In the genomic region with DNA sequence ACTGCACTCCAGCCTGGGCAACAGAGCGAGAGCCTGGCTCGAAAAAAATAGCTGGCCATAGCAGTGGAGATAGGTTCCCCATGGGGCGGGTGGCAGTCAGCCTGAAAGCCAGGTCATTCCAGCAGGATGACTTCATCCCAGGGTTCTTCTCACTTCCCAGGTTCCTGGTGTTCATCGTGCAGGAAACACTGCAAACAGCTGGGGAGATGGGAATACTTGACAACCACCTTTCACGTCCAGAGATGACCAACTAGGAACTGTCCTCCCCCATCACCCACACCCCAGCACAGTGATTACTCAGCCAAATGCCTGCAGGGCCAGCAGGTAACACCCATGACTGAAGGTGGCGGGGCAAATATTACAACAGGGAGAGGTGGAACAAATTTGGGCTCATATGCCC, we compare ENCODE assay signal across 10 cellular contexts. TPM values are rescaled to one million over a fixed set of nuclear protein-coding genes. Genes with fewer than 3 reads are reported as not detected.
A peak's percentile ranks its signal among the peaks of the same experiment; 100 is the strongest.
DNase-seq lines count a peak whose midpoint lies in the region; ATAC-seq, FAIRE-seq and TF ChIP-seq lines count a peak whose summit lies in the region.
"Had no signal": no experiment of that assay in that cellular context is flagged by ENCODE, and none has a peak within 500 bp of the region (broad histone marks: within the 10 kb centered on the region; RNA-seq: fewer than 3 reads in every experiment).

No MANE protein-coding gene starts in this region.

- H3K27ac Mint-ChIP-seq in activated naive CD8-positive, alpha-beta T cell = no peak overlapping the region
- no peak overlapping the region for H3K27ac Mint-ChIP-seq in activated naive CD8-positive, alpha-beta T cell treated with anti-CD3 and anti-CD28 coated beads, Interleukin-2, amount 50 U/mL, for 24 hours

- no peaks in the 10 kb centered on the region for H3K36me3 ChIP-seq in keratinocyte (ENCODE audit: control insufficient read depth in 2 of 2, extremely low read depth in 1 of 2, insufficient read depth in 2 of 2, low read length in 2 of 2)
- no peaks in the 10 kb centered on the region for H3K36me3 ChIP-seq in tibial nerve
- H3K36me3 ChIP-seq: uterus had no signal

- ATAC-seq in activated naive CD8-positive, alpha-beta T cell treated with anti-CD3 and anti-CD28 coated beads, Interleukin-2, amount 50 U/mL, for 24 hours = no peak
- ATAC-seq in GM18502 (IDR thresholded peaks at IDR 0.05; ENCODE audit: poor library complexity, unreplicated experiment) (no peak), GM19324 (IDR thresholded peaks at IDR 0.05; ENCODE audit: low FRiP score, unreplicated experiment) (no peak)

- dilution Hi-C loops in keratinocyte (cut with MboI; ENCODE audit: extremely low pct_ligation_motif_present, low sequenced_read_pairs) = no loop called here

- peak overlapping the region; percentile 27 for H3K4me3 Mint-ChIP-seq in activated naive CD8-positive, alpha-beta T cell
- H3K4me3 Mint-ChIP-seq in activated naive CD8-positive, alpha-beta T cell treated with anti-CD3 and anti-CD28 coated beads, Interleukin-2, amount 50 U/mL, for 24 hours = no peak overlapping the region

- peaks cover 2% of the 10 kb centered on the region for H3K36me3 Mint-ChIP-seq in activated naive CD8-positive, alpha-beta T cell
- H3K36me3 Mint-ChIP-seq in activated naive CD8-positive, alpha-beta T cell treated with anti-CD3 and anti-CD28 coated beads, Interleukin-2, amount 50 U/mL, for 24 hours (ENCODE audit: low read depth) = no peaks in the 10 kb centered on the region

- H3K4me1 Mint-ChIP-seq in activated naive CD8-positive, alpha-beta T cell (ENCODE audit: low read depth) = peaks cover 7% of the 10 kb centered on the region
- H3K4me1 Mint-ChIP-seq in activated naive CD8-positive, alpha-beta T cell treated with anti-CD3 and anti-CD28 coated beads, Interleukin-2, amount 50 U/mL, for 24 hours = peaks cover 7% of the 10 kb centered on the region

- no peaks in the 10 kb centered on the region for H3K9me3 Mint-ChIP-seq in activated naive CD8-positive, alpha-beta T cell (ENCODE audit: low read depth)
- H3K9me3 Mint-ChIP-seq in activated naive CD8-positive, alpha-beta T cell treated with anti-CD3 and anti-CD28 coated beads, Interleukin-2, amount 50 U/mL, for 24 hours = no peaks in the 10 kb centered on the region

- H3K9me1 ChIP-seq in keratinocyte (ENCODE audit: control insufficient read depth, extremely low read depth, insufficient read depth, low read length) = peaks cover 4% of the 10 kb centered on the region

- H3K9ac ChIP-seq in keratinocyte (ENCODE audit: control insufficient read depth, extremely low read depth, insufficient read depth, low read length) = no peak overlapping the region

- H3K4me1 ChIP-seq in keratinocyte (ENCODE audit: control insufficient read depth, extremely low read depth, insufficient read depth, low read length) = peaks cover 24% of the 10 kb centered on the region
- H3K4me1 ChIP-seq in tibial nerve = peaks cover 0 to 16% (median 4%) of the 10 kb centered on the region in 4 donors

- no peak for TF ChIP-seq EP300 in tibial nerve (IDR thresholded peaks at IDR 0.05)

- H3K4me3 ChIP-seq in keratinocyte (ENCODE audit: control insufficient read depth in 2 of 3, extremely low read depth in 1 of 3, insufficient read depth in 2 of 3, low read depth in 1 of 3, low read length in 3 of 3) (peak overlapping the region in 1 of 3 experiments; percentile 89), tibial nerve (no peak overlapping the region)

- no peaks in the 10 kb centered on the region for H3K27me3 ChIP-seq in keratinocyte (ENCODE audit: control insufficient read depth, extremely low read depth, insufficient read depth, low read length)
- no peaks in the 10 kb centered on the region for H3K27me3 ChIP-seq in tibial nerve
- H3K27me3 ChIP-seq: uterus had no signal

- H3K27me3 Mint-ChIP-seq in activated naive CD8-positive, alpha-beta T cell = peaks cover 7% of the 10 kb centered on the region
- peaks cover 22% of the 10 kb centered on the region for H3K27me3 Mint-ChIP-seq in activated naive CD8-positive, alpha-beta T cell treated with anti-CD3 and anti-CD28 coated beads, Interleukin-2, amount 50 U/mL, for 24 hours

- no peak for TF ChIP-seq POLR2A in tibial nerve (IDR thresholded peaks at IDR 0.05)

- peak overlapping the region; percentile 72 for H3K4me2 ChIP-seq in keratinocyte (ENCODE audit: control insufficient read depth, extremely low read depth, insufficient read depth, low read depth, low read length)

- TF ChIP-seq CTCF in VCaP (conservative IDR thresholded peaks at IDR 0.05) = no peak
- TF ChIP-seq CTCF in keratinocyte (optimal IDR thresholded peaks at IDR 0.05 in 1 of 3, IDR thresholded peaks at IDR 0.05 in 1 of 3, conservative IDR thresholded peaks at IDR 0.05 in 1 of 3; ENCODE audit: extremely low read depth in 1 of 3, insufficient read depth in 2 of 3, low read length in 3 of 3) = no peak
- no peak for TF ChIP-seq CTCF in tibial nerve (IDR thresholded peaks at IDR 0.05)

- H4K20me1 ChIP-seq in keratinocyte (ENCODE audit: control insufficient read depth, extremely low read depth, insufficient read depth, low read length) = no peaks in the 10 kb centered on the region

- peak; percentile 84 for FAIRE-seq in keratinocyte (lab: Jason Lieb, UNC)

- DNase-seq in activated naive CD8-positive, alpha-beta T cell treated with anti-CD3 and anti-CD28 coated beads, Interleukin-2, amount 50 U/mL, for 24 hours = no peak
- DNase-seq in keratinocyte (ENCODE audit: low read depth, low spot score) (peak; percentile 76), NK-92 (lab: John Stamatoyannopoulos, UW; ENCODE audit: unreplicated experiment) (no peak), tibial nerve (ENCODE audit: low spot score in 2 of 2) (no peak)
- DNase-seq: NCI-H2081 treated with DMSO at 0.1 percent for 48 hours, uterus had no signal

- no peaks in the 10 kb centered on the region for H3K79me2 ChIP-seq in keratinocyte (ENCODE audit: control insufficient read depth, insufficient read depth, low read length)

- H3K9me3 ChIP-seq in keratinocyte (ENCODE audit: control insufficient read depth, low read depth, low read length) = no peaks in the 10 kb centered on the region
- no peaks in the 10 kb centered on the region for H3K9me3 ChIP-seq in tibial nerve
- H3K9me3 ChIP-seq: uterus had no signal

- peak overlapping the region; percentile 96; the same call in 1 of the 2 replicates for H3K27ac ChIP-seq in VCaP
- no peak overlapping the region for H3K27ac ChIP-seq in keratinocyte (ENCODE audit: control insufficient read depth, insufficient read depth, low read length)
- no peak overlapping the region for H3K27ac ChIP-seq in tibial nerve
- H3K27ac ChIP-seq: uterus had no signal

- 85 to 100% methylated on average over 1 to 6 of the region's 6 CpGs for WGBS in tibial nerve, 2 donors

- H2AFZ ChIP-seq in keratinocyte (ENCODE audit: control insufficient read depth, low read length) = no peak overlapping the region

RNA-seq across cellular contexts. Expression of a gene that starts 1.7 kb away (rescaled TPM):
- polyA plus RNA-seq in keratinocyte = 11.4 to 12.7 TPM (median 12.1 TPM) in 3 replicates
- 1.5 TPM for polyA plus RNA-seq in keratinocyte (2011; ENCODE audit: low read depth)
- 7.6 and 12.9 TPM in 2 replicates for polyA plus RNA-seq in keratinocyte (2011; cell fraction: cytosol; rRNA removed)
- polyA plus RNA-seq in keratinocyte (2011; cell fraction: nucleus; rRNA removed) = 19.9 and 25.0 TPM in 2 replicates
- 6.5 and 12.7 TPM in 2 replicates for polyA plus RNA-seq in keratinocyte (2012; ENCODE audit: low replicate concordance)
- 36.9 to 61.1 TPM (median 42.6 TPM) in 3 replicates for polyA minus RNA-seq in keratinocyte
- polyA minus RNA-seq in keratinocyte (2011; cell fraction: cytosol; rRNA and poly(A)+ RNA removed) = 19.8 TPM
- 17.9 and 28.5 TPM in 2 replicates for polyA minus RNA-seq in keratinocyte (2011; cell fraction: nucleus; rRNA and poly(A)+ RNA removed)
- total RNA-seq in tibial nerve = 10 to 100 TPM; 26.8 to 53.1 (median 34.0) TPM

RNA-seq across cellular contexts. Expression of a gene that starts 33.9 kb away (rescaled TPM):
- polyA plus RNA-seq in keratinocyte = 191 to 231 TPM (median 197 TPM) in 3 replicates
- 43.5 TPM for polyA plus RNA-seq in keratinocyte (2011; ENCODE audit: low read depth)
- 184 and 204 TPM in 2 replicates for polyA plus RNA-seq in keratinocyte (2011; cell fraction: cytosol; rRNA removed)
- 125 and 139 TPM in 2 replicates for polyA plus RNA-seq in keratinocyte (2011; cell fraction: nucleus; rRNA removed)
- polyA plus RNA-seq in keratinocyte (2012; ENCODE audit: low replicate concordance) = 179 and 206 TPM in 2 replicates
- polyA minus RNA-seq in keratinocyte = 94.0 to 150 TPM (median 99.5 TPM) in 3 replicates
- 155 TPM for polyA minus RNA-seq in keratinocyte (2011; cell fraction: cytosol; rRNA and poly(A)+ RNA removed)
- polyA minus RNA-seq in keratinocyte (2011; cell fraction: nucleus; rRNA and poly(A)+ RNA removed) = 36.3 and 42.3 TPM in 2 replicates
- 100 to 1,000 TPM; 380 to 704 (median 496) TPM for total RNA-seq in tibial nerve

RNA-seq across cellular contexts. Expression of a gene that starts 41.1 kb away (rescaled TPM):
- polyA plus RNA-seq in keratinocyte = 83.2 to 145 TPM (median 84.0 TPM) in 3 replicates
- 41.1 TPM for polyA plus RNA-seq in keratinocyte (2011; ENCODE audit: low read depth)
- polyA plus RNA-seq in keratinocyte (2011; cell fraction: cytosol; rRNA removed) = 126 and 127 TPM in 2 replicates
- 43.2 and 44.1 TPM in 2 replicates for polyA plus RNA-seq in keratinocyte (2011; cell fraction: nucleus; rRNA removed)
- polyA plus RNA-seq in keratinocyte (2012; ENCODE audit: low replicate concordance) = 46.5 and 80.6 TPM in 2 replicates
- 232 to 330 TPM (median 279 TPM) in 3 replicates for polyA minus RNA-seq in keratinocyte
- polyA minus RNA-seq in keratinocyte (2011; cell fraction: cytosol; rRNA and poly(A)+ RNA removed) = 205 TPM
- polyA minus RNA-seq in keratinocyte (2011; cell fraction: nucleus; rRNA and poly(A)+ RNA removed) = 26.1 and 63.4 TPM in 2 replicates
- total RNA-seq in tibial nerve = 10 to 100 TPM; 39.8 to 66.9 (median 48.0) TPM
